In the genomic region with DNA sequence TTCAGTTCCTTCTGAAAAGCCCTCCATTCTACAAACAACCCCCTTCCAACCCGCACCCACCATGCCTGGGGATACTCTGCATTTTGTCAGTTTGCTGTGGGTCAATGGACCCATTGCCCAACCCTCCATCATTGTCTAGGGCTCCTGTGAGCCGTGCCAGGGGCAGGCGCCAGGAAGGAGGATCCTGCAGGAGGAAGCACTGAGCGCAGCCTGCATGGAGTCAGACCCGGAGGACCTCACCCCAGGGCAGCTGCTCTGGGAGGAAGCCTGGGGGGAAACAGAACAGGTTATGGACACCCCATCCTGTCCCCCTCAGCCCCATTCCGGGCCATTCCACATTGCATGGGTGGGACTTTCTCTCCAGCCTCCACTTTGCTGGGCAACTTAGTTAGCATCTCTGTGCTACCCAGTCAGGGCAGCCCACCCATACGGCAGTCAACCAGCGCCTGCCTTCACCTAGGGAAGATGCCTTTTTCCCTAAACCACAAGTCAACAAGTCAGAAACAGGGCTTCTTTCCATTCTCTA, we compare ENCODE assay signal across 11 cellular contexts. TPM values are rescaled to one million over a fixed set of nuclear protein-coding genes. Genes with fewer than 3 reads are reported as not detected.
DNase-seq lines count a peak whose midpoint lies in the region; ATAC-seq and TF ChIP-seq lines count a peak whose summit lies in the region.
"Had no signal": no experiment of that assay in that cellular context is flagged by ENCODE, and none has a peak within 500 bp of the region (broad histone marks: within the 10 kb centered on the region; RNA-seq: fewer than 3 reads in every experiment).

No MANE protein-coding gene starts in this region.

- intact Hi-C loops in mammary epithelial cell (cut with micrococcal nuclease), result no loop called here

- H3K79me2 ChIP-seq in Loucy (ENCODE audit: insufficient read depth, low read length) (no peaks in the 10 kb centered on the region), mammary epithelial cell (ENCODE audit: insufficient read depth, low read length) (no peaks in the 10 kb centered on the region)

- H3K9ac ChIP-seq in Loucy (ENCODE audit: low read depth, low read length, poor library complexity, severe bottlenecking) (no peak overlapping the region), mammary epithelial cell (ENCODE audit: insufficient read depth, low read length) (peak overlapping the region; percentile 58)

- CTCF ChIA-PET in CD8-positive, alpha-beta memory T cell (lab: Charles Lee), result interaction anchor here (0.6 to 6.4 kb wide), 6 partner anchors 9 to 253 kb away, joined by 3 to 36 read pairs (median 4); no protein-coding TSS in a partner anchor
- CTCF ChIA-PET in mammary epithelial cell (lab: Charles Lee; ENCODE audit: low non-redundant PET), result no interaction called here
- CTCF ChIA-PET in activated CD8-positive, alpha-beta memory T cell treated with anti-CD3 and anti-CD28 coated beads, Interleukin-2, amount 10 ng/mL, durations not matched to agents 7 days and 5 days (lab: Charles Lee), result interaction anchor here (7.8 kb wide), 1 partner anchor 13 kb away, joined by 49 read pairs; no protein-coding TSS in a partner anchor

- DNase-seq in CD8-positive, alpha-beta memory T cell, result peak in 1 of 5 donors; percentile 21
- DNase-seq in mammary epithelial cell, result no peak
- no peak for DNase-seq in neural crest cell (ENCODE audit: low read depth, low spot score)
- no peak for DNase-seq in EL
- DNase-seq in activated CD8-positive, alpha-beta memory T cell treated with anti-CD3 and anti-CD28 coated beads, Interleukin-2, amount 10 ng/mL, durations not matched to agents 7 days and 5 days, result no peak
- DNase-seq: Caco-2, NCI-H2171 had no signal

- TSS peak; percentile 99 for BruUV-seq in mammary epithelial cell (replicated peaks; lab: Mats Ljungman, UMichigan)

- peak overlapping the region in 5 of 8 donors; percentile 63 to 91 (median 81) for H3K27ac Mint-ChIP-seq in CD8-positive, alpha-beta memory T cell
- peak overlapping the region; percentile 94 for H3K27ac Mint-ChIP-seq in neural crest cell (ENCODE audit: unreplicated experiment)
- no peak overlapping the region for H3K27ac Mint-ChIP-seq in activated CD8-positive, alpha-beta memory T cell treated with anti-CD3 and anti-CD28 coated beads, Interleukin-2, amount 10 ng/mL, durations not matched to agents 7 days and 5 days

- no peaks in the 10 kb centered on the region for H3K36me3 Mint-ChIP-seq in CD8-positive, alpha-beta memory T cell
- no peaks in the 10 kb centered on the region for H3K36me3 Mint-ChIP-seq in neural crest cell (ENCODE audit: low read depth)
- no peaks in the 10 kb centered on the region for H3K36me3 Mint-ChIP-seq in activated CD8-positive, alpha-beta memory T cell treated with anti-CD3 and anti-CD28 coated beads, Interleukin-2, amount 10 ng/mL, durations not matched to agents 7 days and 5 days

- no peaks in the 10 kb centered on the region for H3K9me2 ChIP-seq in Loucy (replicated peaks; ENCODE audit: low read depth, low read length)

- H3K4me3 Mint-ChIP-seq in CD8-positive, alpha-beta memory T cell, result peak overlapping the region in 4 of 7 donors; percentile 12 to 76 (median 44)
- H3K4me3 Mint-ChIP-seq in neural crest cell, result no peak overlapping the region
- H3K4me3 Mint-ChIP-seq in activated CD8-positive, alpha-beta memory T cell treated with anti-CD3 and anti-CD28 coated beads, Interleukin-2, amount 10 ng/mL, durations not matched to agents 7 days and 5 days, result no peak overlapping the region

- H3K4me3 ChIP-seq in CD8-positive, alpha-beta memory T cell (ENCODE audit: low read length), result peak overlapping the region; percentile 28
- H3K4me3 ChIP-seq in Loucy (ENCODE audit: low read length, poor library complexity, severe bottlenecking) (no peak overlapping the region), mammary epithelial cell (replicated peaks in 1 of 3; ENCODE audit: insufficient read depth in 1 of 3, low read depth in 2 of 3, low read length in 3 of 3) (no peak overlapping the region)
- H3K4me3 ChIP-seq: thoracic aorta had no signal

- H3F3A ChIP-seq in Loucy (ENCODE audit: low read depth), result no peaks in the 10 kb centered on the region

- H3K27ac ChIP-seq in CD8-positive, alpha-beta memory T cell (ENCODE audit: low read depth, low read length), result no peak overlapping the region
- H3K27ac ChIP-seq in mammary epithelial cell (ENCODE audit: insufficient read depth, low read depth, low read length), result peak overlapping the region; percentile 87
- H3K27ac ChIP-seq: thoracic aorta had no signal

- ATAC-seq in GM19035 (IDR thresholded peaks at IDR 0.05; ENCODE audit: unreplicated experiment) (no peak), HG03432 (IDR thresholded peaks at IDR 0.05; ENCODE audit: unreplicated experiment) (no peak)
- no peak for ATAC-seq in activated CD8-positive, alpha-beta memory T cell treated with anti-CD3 and anti-CD28 coated beads, Interleukin-2, amount 10 ng/mL, durations not matched to agents 7 days and 5 days

- in situ Hi-C loops in mammary epithelial cell (cut with MboI; ENCODE audit: low sequenced_read_pairs in 2 of 2), result loop anchor here in 1 of 2 donors (10.0 kb wide), 1 partner anchor 91 kb away; no protein-coding TSS in a partner anchor

- TF ChIP-seq CTCF in Loucy (conservative IDR thresholded peaks at IDR 0.05; ENCODE audit: low read length) (no peak), mammary epithelial cell (conservative IDR thresholded peaks at IDR 0.05 in 1 of 2, IDR thresholded peaks at IDR 0.05 in 1 of 2; ENCODE audit: extremely low read depth in 1 of 2, insufficient read depth in 1 of 2, low read depth in 1 of 2, low read length in 2 of 2) (no peak), neural crest cell (conservative IDR thresholded peaks at IDR 0.05) (no peak)

- POLR2A ChIA-PET in CD8-positive, alpha-beta memory T cell (lab: Charles Lee), result no interaction called here

- WGBS in mammary epithelial cell (ENCODE audit: low coverage, missing lambda C conversion rate), result 19% methylated on average over 7 of the region's 8 CpGs

- H3K4me1 Mint-ChIP-seq in CD8-positive, alpha-beta memory T cell, result peaks cover 16 to 41% (median 16%) of the 10 kb centered on the region in 3 donors
- H3K4me1 Mint-ChIP-seq in neural crest cell, result peaks cover 27% of the 10 kb centered on the region
- peaks cover 12% of the 10 kb centered on the region for H3K4me1 Mint-ChIP-seq in activated CD8-positive, alpha-beta memory T cell treated with anti-CD3 and anti-CD28 coated beads, Interleukin-2, amount 10 ng/mL, durations not matched to agents 7 days and 5 days

- dilution Hi-C loops in mammary epithelial cell (cut with HindIII; ENCODE audit: low sequenced_read_pairs), result loop anchor here (5.0 kb wide), 2 partner anchors 34 to 94 kb away; no protein-coding TSS in a partner anchor

- H3K27me3 Mint-ChIP-seq in CD8-positive, alpha-beta memory T cell, result no peaks in the 10 kb centered on the region
- no peaks in the 10 kb centered on the region for H3K27me3 Mint-ChIP-seq in neural crest cell (ENCODE audit: low read depth)
- H3K27me3 Mint-ChIP-seq in activated CD8-positive, alpha-beta memory T cell treated with anti-CD3 and anti-CD28 coated beads, Interleukin-2, amount 10 ng/mL, durations not matched to agents 7 days and 5 days, result peaks cover 19% of the 10 kb centered on the region

- H3K9me3 ChIP-seq in CD8-positive, alpha-beta memory T cell (ENCODE audit: low read length), result no peaks in the 10 kb centered on the region
- H3K9me3 ChIP-seq in Loucy (ENCODE audit: insufficient read depth, low read depth, low read length), result no peaks in the 10 kb centered on the region
- H3K9me3 ChIP-seq in mammary epithelial cell (replicated peaks; ENCODE audit: insufficient read depth, low read length), result no peaks in the 10 kb centered on the region
- H3K9me3 ChIP-seq: Caco-2, thoracic aorta had no signal

- H3K27me3 ChIP-seq in CD8-positive, alpha-beta memory T cell (ENCODE audit: insufficient read depth, low read length, poor library complexity, severe bottlenecking), result no peaks in the 10 kb centered on the region
- no peaks in the 10 kb centered on the region for H3K27me3 ChIP-seq in Loucy (ENCODE audit: insufficient read depth, low read length, poor library complexity, severe bottlenecking)
- no peaks in the 10 kb centered on the region for H3K27me3 ChIP-seq in mammary epithelial cell (ENCODE audit: insufficient read depth, low read length)

- H4K20me1 ChIP-seq in Loucy (ENCODE audit: insufficient read depth, low read length, poor library complexity, severe bottlenecking) (no peaks in the 10 kb centered on the region), mammary epithelial cell (ENCODE audit: insufficient read depth, low read length) (no peaks in the 10 kb centered on the region)

- H3K9me3 Mint-ChIP-seq in CD8-positive, alpha-beta memory T cell, result no peaks in the 10 kb centered on the region
- H3K9me3 Mint-ChIP-seq in neural crest cell, result no peaks in the 10 kb centered on the region
- H3K9me3 Mint-ChIP-seq in activated CD8-positive, alpha-beta memory T cell treated with anti-CD3 and anti-CD28 coated beads, Interleukin-2, amount 10 ng/mL, durations not matched to agents 7 days and 5 days (ENCODE audit: low read depth), result no peaks in the 10 kb centered on the region

- peak overlapping the region; percentile 77 for H2AFZ ChIP-seq in Loucy (ENCODE audit: low read length)
- peak overlapping the region; percentile 86 for H2AFZ ChIP-seq in mammary epithelial cell (ENCODE audit: low read depth, low read length)

- H3K4me2 ChIP-seq in Loucy (ENCODE audit: low read depth, low read length, poor library complexity, severe bottlenecking), result peak overlapping the region; percentile 36
- H3K4me2 ChIP-seq in mammary epithelial cell (ENCODE audit: insufficient read depth, low read depth, low read length), result peak overlapping the region; percentile 61

- peaks cover 42% of the 10 kb centered on the region for H3K4me1 ChIP-seq in CD8-positive, alpha-beta memory T cell (ENCODE audit: insufficient read depth, low read length)
- H3K4me1 ChIP-seq in Loucy (ENCODE audit: insufficient read depth, low read length, poor library complexity, severe bottlenecking) (peaks cover 13% of the 10 kb centered on the region), mammary epithelial cell (ENCODE audit: insufficient read depth, low read length) (peaks cover 28% of the 10 kb centered on the region)
- H3K4me1 ChIP-seq: Caco-2 had no signal

- no peaks in the 10 kb centered on the region for H3K36me3 ChIP-seq in CD8-positive, alpha-beta memory T cell (ENCODE audit: insufficient read depth, low read length)
- H3K36me3 ChIP-seq in Loucy (ENCODE audit: insufficient read depth, low read length) (no peaks in the 10 kb centered on the region), mammary epithelial cell (ENCODE audit: insufficient read depth, low read length) (no peaks in the 10 kb centered on the region)
- H3K36me3 ChIP-seq: thoracic aorta had no signal

RNA-seq across cellular contexts. Expression of gene VDAC1, which starts 48.6 kb away (rescaled TPM):
- 100 to 1,000 TPM; 409 to 422 TPM for total RNA-seq in CD8-positive, alpha-beta memory T cell
- polyA plus RNA-seq in CD8-positive, alpha-beta memory T cell, result 92.8 TPM
- 100 to 1,000 TPM; 273 to 375 TPM for total RNA-seq in mammary epithelial cell
- polyA plus RNA-seq in mammary epithelial cell, result 209 TPM
- 296 TPM for polyA minus RNA-seq in mammary epithelial cell
- total RNA-seq in neural crest cell, result 218 and 234 TPM in 2 replicates
- 100 to 1,000 TPM; 204 to 258 TPM for total RNA-seq in activated CD8-positive, alpha-beta memory T cell treated with anti-CD3 and anti-CD28 coated beads, Interleukin-2, amount 10 ng/mL, durations not matched to agents 7 days and 5 days

Comparison
In these comparisons a context has a peak if more than half of its experiments do, and no peak if none do; other contexts are left out.
1. H3K4me3 Mint-ChIP-seq: peak in CD8-positive, alpha-beta memory T cell (4 of 7); none in neural crest cell (single experiment) and activated CD8-positive, alpha-beta memory T cell treated with anti-CD3 and anti-CD28 coated beads, Interleukin-2, amount 10 ng/mL, durations not matched to agents 7 days and 5 days (single experiment).